In genomic region chr19:15241259-15241658, GRCh38 we compare ENCODE assay signal across 34 cellular contexts. TPM values are rescaled to one million over a fixed set of nuclear protein-coding genes. Genes with fewer than 3 reads are reported as not detected.
A peak's percentile ranks its signal among the peaks of the same experiment; 100 is the strongest.
DNase-seq lines count a peak whose midpoint lies in the region; ATAC-seq, FAIRE-seq and TF ChIP-seq lines count a peak whose summit lies in the region.
"Had no signal": no experiment of that assay in that cellular context is flagged by ENCODE, and none has a peak within 500 bp of the region (broad histone marks: within the 10 kb centered on the region; RNA-seq: fewer than 3 reads in every experiment).

No MANE protein-coding gene starts in this region.

- H3K4me1 Mint-ChIP-seq in central memory CD8-positive, alpha-beta T cell, result peaks cover 12% of the 10 kb centered on the region
- H3K4me1 Mint-ChIP-seq: H9 had no signal

- TF ChIP-seq EP300 in HepG2 (IDR thresholded peaks at IDR 0.05; ENCODE audit: low read depth in 2 of 2, low read length in 2 of 2) (no peak), HepG2 (CRISPR knock-in tag; IDR thresholded peaks at IDR 0.05; ENCODE audit: borderline replicate concordance) (no peak)

- no peak for TF ChIP-seq RAD21 in HepG2 (CRISPR knock-in tag; IDR thresholded peaks at IDR 0.05)

- TF ChIP-seq CTCF in HepG2 (CRISPR knock-in tag; IDR thresholded peaks at IDR 0.05), result no peak
- no peak for TF ChIP-seq CTCF in right lobe of liver (IDR thresholded peaks at IDR 0.05)
- TF ChIP-seq CTCF in tibial artery (IDR thresholded peaks at IDR 0.05), result no peak

- CTCF ChIA-PET in HepG2 (lab: Yijun Ruan, JAX; ENCODE audit: low intra/inter-chr PET ratio, low total read pairs), result no interaction called here

- 100% methylated on average over 2 of the region's 5 CpGs for WGBS in HepG2 (ENCODE audit: low lambda C conversion rate)
- WGBS in right lobe of liver (ENCODE audit: insufficient coverage, low coverage, low lambda C conversion rate, missing lambda C conversion rate), result no CpG with 5 or more reads among the region's 5 CpGs

- in situ Hi-C loops in HepG2 (cut with HindIII; ENCODE audit: extremely low pct_ligation_motif_present, low pct_unique_long_range_greater_than_20kb), result no loop called here

- FAIRE-seq in HepG2 (lab: Jason Lieb, UNC), result no peak
- FAIRE-seq: astrocyte, GM12892, islet of Langerhans had no signal

- POLR2A ChIA-PET in HepG2 (lab: Yijun Ruan, JAX), result no interaction called here

- H3K4me1 ChIP-seq in HepG2 (ENCODE audit: insufficient read depth, low read length), result no peaks in the 10 kb centered on the region
- H3K4me1 ChIP-seq in right lobe of liver, result no peaks in the 10 kb centered on the region
- H3K4me1 ChIP-seq in tibial artery, result peaks cover 0 to 49% (median 31%) of the 10 kb centered on the region in 4 donors
- H3K4me1 ChIP-seq: neural progenitor cell, transverse colon had no signal

- peaks cover 44% of the 10 kb centered on the region for H3K36me3 Mint-ChIP-seq in central memory CD8-positive, alpha-beta T cell (ENCODE audit: insufficient read depth)

- no TSS peak for BruUV-seq in HepG2 (replicated peaks; lab: Mats Ljungman, UMichigan)

- DNase-seq in HepG2 (ENCODE audit: low spot score) (no peak), right lobe of liver (no peak), NCI-H1694 (lab: John Stamatoyannopoulos, UW) (peak; percentile 79), tibial artery (no peak), NCI-H226 (no peak), SKM-1 (lab: John Stamatoyannopoulos, UW; ENCODE audit: unreplicated experiment) (no peak)
- DNase-seq in central memory CD8-positive, alpha-beta T cell (ENCODE audit: low spot score in 2 of 2), result no peak
- DNase-seq: activated CD4-positive, alpha-beta T cell treated with anti-CD3 and anti-CD28 coated beads for 48 hours; activated CD8-positive, alpha-beta memory T cell treated with anti-CD3 and anti-CD28 coated beads for 24 hours; activated gamma-delta T cell; CD8-positive, alpha-beta memory T cell; cortex of kidney; foreskin fibroblast; H9; head of caudate nucleus; Karpas-422; MV-4-11; NCI-H187; NCI-H526; SHP77 treated with DMSO at 0.1 percent for 48 hours; sigmoid colon; stimulated activated CD4-positive, alpha-beta T cell treated with anti-CD3 and anti-CD28 coated beads, Interleukin-4, amount 100 ng/mL, for 1 hour; SW 1271; transverse colon had no signal

- no peaks in the 10 kb centered on the region for H3K9me3 ChIP-seq in HepG2 (ENCODE audit: low read length)
- H3K9me3 ChIP-seq in right lobe of liver, result no peaks in the 10 kb centered on the region
- no peaks in the 10 kb centered on the region for H3K9me3 ChIP-seq in tibial artery
- H3K9me3 ChIP-seq: sigmoid colon, transverse colon had no signal

- no peak overlapping the region for H3K4me3 Mint-ChIP-seq in central memory CD8-positive, alpha-beta T cell
- H3K4me3 Mint-ChIP-seq: CD8-positive, alpha-beta memory T cell; H9; memory B cell; neural progenitor cell had no signal

- no peaks in the 10 kb centered on the region for H3K27me3 Mint-ChIP-seq in central memory CD8-positive, alpha-beta T cell
- H3K27me3 Mint-ChIP-seq: memory B cell, progenitor cell of endocrine pancreas had no signal

- intact Hi-C loops in HepG2 (cut with micrococcal nuclease; ENCODE audit: unreplicated experiment) (no loop called here), right lobe of liver (cut with DNase I) (loop anchor here in 1 of 2 donors (10.0 kb wide), 1 partner anchor 314 kb away; no protein-coding TSS in a partner anchor), tibial artery (cut with DNase I; ENCODE audit: low total_unique reads) (no loop called here)

- ATAC-seq in HepG2, result no peak
- no peak for ATAC-seq in right lobe of liver
- ATAC-seq in central memory CD8-positive, alpha-beta T cell (replicated peaks; ENCODE audit: extremely low read depth, poor library complexity, severe bottlenecking), result no peak
- no peak for ATAC-seq in GM21423 (IDR thresholded peaks at IDR 0.05; ENCODE audit: unreplicated experiment)
- ATAC-seq: left lobe of liver had no signal

- H3K9ac ChIP-seq in HepG2 (ENCODE audit: insufficient read depth, low read depth, low read length), result no peak overlapping the region
- H3K9ac ChIP-seq: neural progenitor cell had no signal

- H3K27ac ChIP-seq in HepG2 (ENCODE audit: extremely low read length, insufficient read depth, low read length) (no peak overlapping the region), right lobe of liver (no peak overlapping the region), tibial artery (peak overlapping the region; percentile 29 to 98)
- H3K27ac ChIP-seq: cardiac muscle cell, neural progenitor cell, sigmoid colon, transverse colon had no signal

- no peak overlapping the region for H2AFZ ChIP-seq in HepG2 (ENCODE audit: low read length)
- H2AFZ ChIP-seq: neural progenitor cell had no signal

- peaks cover 3% of the 10 kb centered on the region; the same call in 1 of the 2 replicates for H4K20me1 ChIP-seq in HepG2 (ENCODE audit: insufficient read depth, low read length)

- no peak overlapping the region for H3K4me2 ChIP-seq in HepG2 (ENCODE audit: low read depth, low read length)
- H3K4me2 ChIP-seq: neural progenitor cell had no signal

- H3K4me3 ChIP-seq in HepG2 (replicated peaks in 1 of 3; ENCODE audit: insufficient read depth in 1 of 3, low read depth in 2 of 3, low read length in 3 of 3), result no peak overlapping the region
- no peak overlapping the region for H3K4me3 ChIP-seq in right lobe of liver
- no peak overlapping the region for H3K4me3 ChIP-seq in tibial artery
- H3K4me3 ChIP-seq: cardiac muscle cell, neural progenitor cell, sigmoid colon, transverse colon had no signal

- H3K27ac Mint-ChIP-seq in central memory CD8-positive, alpha-beta T cell (ENCODE audit: low read depth), result peak overlapping the region; percentile 38
- H3K27ac Mint-ChIP-seq: H9, memory B cell, neural progenitor cell, progenitor cell of endocrine pancreas had no signal

- TF ChIP-seq POLR2A in HepG2 (IDR thresholded peaks at IDR 0.05; ENCODE audit: insufficient read depth in 1 of 2, low read depth in 2 of 2, low read length in 2 of 2) (no peak), right lobe of liver (IDR thresholded peaks at IDR 0.05) (no peak)

- H3K79me2 ChIP-seq in HepG2 (ENCODE audit: insufficient read depth, low read length), result no peaks in the 10 kb centered on the region

- no peaks in the 10 kb centered on the region for H3K9me3 Mint-ChIP-seq in central memory CD8-positive, alpha-beta T cell
- H3K9me3 Mint-ChIP-seq: CD8-positive, alpha-beta memory T cell; H9; memory B cell; neural progenitor cell had no signal

- H3K36me3 ChIP-seq in HepG2 (replicated peaks in 1 of 2; ENCODE audit: control insufficient read depth in 1 of 2, insufficient read depth in 2 of 2, low read length in 2 of 2) (peaks cover 56 to 79% of the 10 kb centered on the region in 2 experiments), right lobe of liver (peaks cover 0 to 77% (median 26%) of the 10 kb centered on the region in 4 donors), tibial artery (peaks cover 63 to 99% (median 88%) of the 10 kb centered on the region in 3 donors)
- H3K36me3 ChIP-seq: neural progenitor cell had no signal

- no peaks in the 10 kb centered on the region for H3K27me3 ChIP-seq in HepG2 (ENCODE audit: control insufficient read depth in 1 of 2, insufficient read depth in 2 of 2, low read length in 2 of 2)
- H3K27me3 ChIP-seq in right lobe of liver, result no peaks in the 10 kb centered on the region
- H3K27me3 ChIP-seq in tibial artery, result no peaks in the 10 kb centered on the region
- H3K27me3 ChIP-seq: cardiac muscle cell, neural progenitor cell, sigmoid colon, transverse colon had no signal

RNA-seq across cellular contexts. Expression of gene EPHX3, which starts 9.0 kb away (rescaled TPM):
- total RNA-seq in HepG2 (2016; rRNA removed; fragmentation: Illumina TruSeq; extraction: Trizol) (0.07 TPM in 1 of 2 replicates, not detected in the other), right lobe of liver (under 1 TPM in 3 of 6 experiments, not detected in 3; 0.20 to 0.25 (median 0.22) TPM)
- total RNA-seq in HepG2 (2016; cell fraction: cytosol; rRNA removed; fragmentation: Illumina TruSeq; extraction: Trizol; ENCODE audit: low read depth), result not detected in 2 replicates
- 0.06 TPM in 1 of 2 replicates, not detected in the other for total RNA-seq in HepG2 (2016; cell fraction: insoluble cytoplasmic fraction; rRNA removed; fragmentation: Illumina TruSeq; extraction: Trizol)
- total RNA-seq in HepG2 (2016; cell fraction: membrane; rRNA removed; fragmentation: Illumina TruSeq; extraction: Trizol), result not detected in 2 replicates
- total RNA-seq in HepG2 (2016; cell fraction: nucleus; rRNA removed; fragmentation: Illumina TruSeq; extraction: Trizol), result not detected in 2 replicates
- 0.15 and 0.17 TPM in 2 replicates for polyA plus RNA-seq in HepG2 (2011; rRNA removed)
- polyA plus RNA-seq in HepG2 (2011; cell fraction: cytosol; rRNA removed), result 0.04 and 0.05 TPM in 2 replicates
- 0.78 and 0.82 TPM in 2 replicates for polyA plus RNA-seq in HepG2 (2011; cell fraction: nucleus; rRNA removed)
- polyA plus RNA-seq in HepG2 (2012), result 0.07 TPM in 1 of 2 replicates, not detected in the other
- polyA plus RNA-seq in HepG2 (2016; cell fraction: cytosol; fragmentation: Illumina TruSeq; extraction: Trizol; ENCODE audit: low read depth), result not detected in 2 replicates
- not detected in 2 replicates for polyA plus RNA-seq in HepG2 (2016; cell fraction: insoluble cytoplasmic fraction; fragmentation: Illumina TruSeq; extraction: Trizol; ENCODE audit: low read depth)
- polyA plus RNA-seq in HepG2 (2016; cell fraction: membrane; fragmentation: Illumina TruSeq; extraction: Trizol; ENCODE audit: low read depth), result 0.10 TPM in 1 of 2 replicates, not detected in the other
- not detected in 2 replicates for polyA plus RNA-seq in HepG2 (2016; cell fraction: nucleus; fragmentation: Illumina TruSeq; extraction: Trizol; ENCODE audit: insufficient read depth, low read depth)
- polyA minus RNA-seq in HepG2 (2011; rRNA and poly(A)+ RNA removed; ENCODE audit: low replicate concordance), result 0.76 and 0.96 TPM in 2 replicates
- polyA minus RNA-seq in HepG2 (2011; cell fraction: cytosol; rRNA and poly(A)+ RNA removed), result not detected in 2 replicates
- polyA minus RNA-seq in HepG2 (2011; cell fraction: nucleus; rRNA and poly(A)+ RNA removed), result 0.99 and 1.2 TPM in 2 replicates
- total RNA-seq: CD8-positive, alpha-beta memory T cell; G401; sigmoid colon; transverse colon had no signal
- polyA plus RNA-seq: CD8-positive, alpha-beta memory T cell had no signal

RNA-seq across cellular contexts. Expression of gene NOTCH3, which starts 40.5 kb away (rescaled TPM):
- total RNA-seq in HepG2 (2016; rRNA removed; fragmentation: Illumina TruSeq; extraction: Trizol), result 0.09 TPM in 1 of 2 replicates, not detected in the other
- under 0.01 TPM in 1 of 2 replicates, not detected in the other for total RNA-seq in HepG2 (2016; cell fraction: cytosol; rRNA removed; fragmentation: Illumina TruSeq; extraction: Trizol; ENCODE audit: low read depth)
- total RNA-seq in HepG2 (2016; cell fraction: insoluble cytoplasmic fraction; rRNA removed; fragmentation: Illumina TruSeq; extraction: Trizol), result 0.09 TPM in 1 of 2 replicates, not detected in the other
- 0.03 TPM in 2 replicates for total RNA-seq in HepG2 (2016; cell fraction: membrane; rRNA removed; fragmentation: Illumina TruSeq; extraction: Trizol)
- total RNA-seq in HepG2 (2016; cell fraction: nucleus; rRNA removed; fragmentation: Illumina TruSeq; extraction: Trizol), result 0.44 and 0.93 TPM in 2 replicates
- 0.28 and 0.43 TPM in 2 replicates for polyA plus RNA-seq in HepG2 (2011; rRNA removed)
- 0.09 and 0.27 TPM in 2 replicates for polyA plus RNA-seq in HepG2 (2011; cell fraction: cytosol; rRNA removed)
- 1.4 and 2.1 TPM in 2 replicates for polyA plus RNA-seq in HepG2 (2011; cell fraction: nucleus; rRNA removed)
- 0.20 and 0.63 TPM in 2 replicates for polyA plus RNA-seq in HepG2 (2012)
- 0.01 and 0.02 TPM in 2 replicates for polyA plus RNA-seq in HepG2 (2016; cell fraction: cytosol; fragmentation: Illumina TruSeq; extraction: Trizol; ENCODE audit: low read depth)
- polyA plus RNA-seq in HepG2 (2016; cell fraction: insoluble cytoplasmic fraction; fragmentation: Illumina TruSeq; extraction: Trizol; ENCODE audit: low read depth), result 0.04 TPM in 1 of 2 replicates, not detected in the other
- 0.01 and 0.05 TPM in 2 replicates for polyA plus RNA-seq in HepG2 (2016; cell fraction: membrane; fragmentation: Illumina TruSeq; extraction: Trizol; ENCODE audit: low read depth)
- polyA plus RNA-seq in HepG2 (2016; cell fraction: nucleus; fragmentation: Illumina TruSeq; extraction: Trizol; ENCODE audit: insufficient read depth, low read depth), result 0.29 and 0.71 TPM in 2 replicates
- polyA minus RNA-seq in HepG2 (2011; rRNA and poly(A)+ RNA removed; ENCODE audit: low replicate concordance), result 0.54 and 1.5 TPM in 2 replicates
- polyA minus RNA-seq in HepG2 (2011; cell fraction: cytosol; rRNA and poly(A)+ RNA removed), result 0.70 and 0.79 TPM in 2 replicates
- 0.50 and 1.9 TPM in 2 replicates for polyA minus RNA-seq in HepG2 (2011; cell fraction: nucleus; rRNA and poly(A)+ RNA removed)
- total RNA-seq in right lobe of liver, result 1 to 10 TPM; 1.7 to 6.7 (median 2.4) TPM
- polyA plus RNA-seq: CD8-positive, alpha-beta memory T cell had no signal

Comparison
In these comparisons a context has a peak if more than half of its experiments do, and no peak if none do; other contexts are left out.
1. H3K27ac ChIP-seq: peak in tibial artery (2 of 2); none in HepG2 (single experiment) and right lobe of liver (0 of 3).